In the genomic region with DNA sequence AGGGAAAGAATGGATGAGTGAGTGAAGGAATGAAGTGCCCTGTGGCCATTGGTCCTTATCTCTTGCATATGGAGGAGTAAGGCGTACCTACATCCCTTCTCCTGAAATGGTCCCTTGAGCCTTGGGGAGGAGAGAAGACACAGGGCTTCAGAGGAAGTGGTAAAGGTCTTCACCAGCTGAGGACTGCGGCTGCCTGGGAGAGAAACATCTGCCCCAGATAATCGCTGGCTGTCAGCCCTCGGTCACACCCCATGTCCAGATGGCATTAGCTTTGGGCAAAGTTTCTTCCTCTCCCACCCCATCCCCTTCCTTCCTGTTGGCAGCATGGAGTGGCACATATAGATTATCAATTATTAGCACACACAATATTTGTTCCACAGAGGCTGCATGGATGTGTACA, we compare ENCODE assay signal across 23 cellular contexts.
"Had no signal": no experiment of that assay in that cellular context is flagged by ENCODE, and none has a peak within 500 bp of the region (broad histone marks: within the 10 kb centered on the region; RNA-seq: fewer than 3 reads in every experiment).

No MANE protein-coding gene starts in this region.

- H3K27ac ChIP-seq: heart right ventricle, neutrophil, ovary, psoas muscle, sigmoid colon, stomach, tibial artery had no signal

- H3K4me1 ChIP-seq: psoas muscle, tibial artery had no signal

- H3K9me3 ChIP-seq: heart right ventricle, neutrophil, ovary, psoas muscle, sigmoid colon, stomach, tibial artery had no signal

- H3K27me3 ChIP-seq: heart right ventricle, neutrophil, ovary, sigmoid colon, stomach, tibial artery had no signal

- H3K4me2 ChIP-seq: smooth muscle cell had no signal

- H3K4me3 ChIP-seq: heart right ventricle, ovary, psoas muscle, sigmoid colon, smooth muscle cell, stomach, tibial artery had no signal

- ATAC-seq: activated CD8-positive, alpha-beta T cell treated with anti-CD3 and anti-CD28 coated beads for 36 hours; activated naive CD8-positive, alpha-beta T cell treated with anti-CD3 and anti-CD28 coated beads, Interleukin-2, amount 50 U/mL, for 24 hours; activated T-cell treated with anti-CD3 and anti-CD28 coated beads, Interleukin-2, amount 50 U/mL, for 4 hours; activated T-helper 17 cell treated with anti-CD3 and anti-CD28 coated beads, Interleukin-2, amount 50 U/mL, for 72 hours; heart right ventricle; psoas muscle; stimulated activated naive B cell treated with anti-CD40 and anti-IgM and Interleukin-4, amounts not matched to agents 10 μg/mL and 1 μg/mL and 100 μg/mL, for 72 hours had no signal

- DNase-seq: activated B cell treated with CpG ODN at 0.5 μM for 24 hours; activated CD4-positive, alpha-beta T cell treated with anti-CD3 and anti-CD28 coated beads, Interleukin-2, amount 50 U/mL, for 1 hour; activated CD8-positive, alpha-beta T cell treated with anti-CD3 and anti-CD28 coated beads for 36 hours; activated gamma-delta T cell treated with Interleukin-2 at 50 U/mL for 16 hours; activated naive CD8-positive, alpha-beta T cell treated with anti-CD3 and anti-CD28 coated beads, Interleukin-2, amount 50 U/mL, for 24 hours; activated T-cell treated with anti-CD3 and anti-CD28 coated beads, Interleukin-2, amount 50 U/mL, for 4 hours; amygdala; caudate nucleus; cortex of kidney; foreskin melanocyte; heart right ventricle; naive B cell; nephron progenitor cell; ovary; psoas muscle; sigmoid colon; stimulated activated CD4-positive, alpha-beta T cell treated with anti-CD3 and anti-CD28 coated beads, Interleukin-2, amount 100 ng/mL, for 24 hours; stimulated activated naive B cell treated with anti-CD40 and anti-IgM and Interleukin-4, amounts not matched to agents 10 μg/mL and 1 μg/mL and 100 μg/mL, for 72 hours; stomach; tibial artery had no signal

- H3K36me3 ChIP-seq: heart right ventricle, neutrophil, ovary, sigmoid colon, stomach, tibial artery had no signal
